ENCODE assay signal across 1 cellular context in the genomic region with DNA sequence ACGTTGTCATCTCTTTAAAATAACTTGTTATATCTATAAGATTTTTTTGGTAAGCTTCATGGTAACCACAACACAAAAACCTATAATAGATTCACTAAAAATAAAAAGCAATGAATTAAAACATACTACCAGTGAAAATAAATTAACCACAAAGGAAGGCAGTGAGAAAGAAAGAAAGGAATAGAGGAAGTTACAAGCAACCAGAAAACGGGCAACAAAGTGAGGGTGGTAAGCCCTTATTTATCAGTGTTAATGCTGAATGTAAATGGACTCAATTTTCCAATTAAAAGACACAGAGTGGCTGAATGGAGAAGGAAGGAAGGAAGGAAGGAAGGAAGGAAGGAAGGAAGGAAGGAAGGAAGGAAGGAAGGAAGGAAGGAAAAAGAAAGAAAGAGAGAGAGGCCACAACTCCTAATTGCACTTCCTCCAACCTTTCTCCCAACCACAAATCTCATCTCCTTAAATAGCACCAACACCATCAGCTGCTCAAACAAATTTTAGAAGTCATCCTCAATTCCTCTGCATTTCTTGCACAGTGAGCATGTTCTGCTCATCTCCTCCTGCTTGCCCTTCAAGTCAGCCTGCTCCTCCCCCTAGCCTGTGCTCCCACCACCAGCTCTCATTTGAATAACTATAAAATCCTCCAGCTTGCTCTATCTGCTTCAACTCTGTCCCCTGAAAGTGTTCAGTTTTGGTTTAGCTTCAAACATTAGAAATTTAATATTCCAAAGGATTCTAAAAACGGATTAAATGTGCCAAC.
TF ChIP-seq lines count a peak whose summit lies in the region.

No MANE protein-coding gene starts in this region.

TF ChIP-seq in GM23338, 12 proteins besides CTCF, POLR2A, EP300 and RAD21 (continued from another document):
- TF ChIP-seq, protein P1, sequence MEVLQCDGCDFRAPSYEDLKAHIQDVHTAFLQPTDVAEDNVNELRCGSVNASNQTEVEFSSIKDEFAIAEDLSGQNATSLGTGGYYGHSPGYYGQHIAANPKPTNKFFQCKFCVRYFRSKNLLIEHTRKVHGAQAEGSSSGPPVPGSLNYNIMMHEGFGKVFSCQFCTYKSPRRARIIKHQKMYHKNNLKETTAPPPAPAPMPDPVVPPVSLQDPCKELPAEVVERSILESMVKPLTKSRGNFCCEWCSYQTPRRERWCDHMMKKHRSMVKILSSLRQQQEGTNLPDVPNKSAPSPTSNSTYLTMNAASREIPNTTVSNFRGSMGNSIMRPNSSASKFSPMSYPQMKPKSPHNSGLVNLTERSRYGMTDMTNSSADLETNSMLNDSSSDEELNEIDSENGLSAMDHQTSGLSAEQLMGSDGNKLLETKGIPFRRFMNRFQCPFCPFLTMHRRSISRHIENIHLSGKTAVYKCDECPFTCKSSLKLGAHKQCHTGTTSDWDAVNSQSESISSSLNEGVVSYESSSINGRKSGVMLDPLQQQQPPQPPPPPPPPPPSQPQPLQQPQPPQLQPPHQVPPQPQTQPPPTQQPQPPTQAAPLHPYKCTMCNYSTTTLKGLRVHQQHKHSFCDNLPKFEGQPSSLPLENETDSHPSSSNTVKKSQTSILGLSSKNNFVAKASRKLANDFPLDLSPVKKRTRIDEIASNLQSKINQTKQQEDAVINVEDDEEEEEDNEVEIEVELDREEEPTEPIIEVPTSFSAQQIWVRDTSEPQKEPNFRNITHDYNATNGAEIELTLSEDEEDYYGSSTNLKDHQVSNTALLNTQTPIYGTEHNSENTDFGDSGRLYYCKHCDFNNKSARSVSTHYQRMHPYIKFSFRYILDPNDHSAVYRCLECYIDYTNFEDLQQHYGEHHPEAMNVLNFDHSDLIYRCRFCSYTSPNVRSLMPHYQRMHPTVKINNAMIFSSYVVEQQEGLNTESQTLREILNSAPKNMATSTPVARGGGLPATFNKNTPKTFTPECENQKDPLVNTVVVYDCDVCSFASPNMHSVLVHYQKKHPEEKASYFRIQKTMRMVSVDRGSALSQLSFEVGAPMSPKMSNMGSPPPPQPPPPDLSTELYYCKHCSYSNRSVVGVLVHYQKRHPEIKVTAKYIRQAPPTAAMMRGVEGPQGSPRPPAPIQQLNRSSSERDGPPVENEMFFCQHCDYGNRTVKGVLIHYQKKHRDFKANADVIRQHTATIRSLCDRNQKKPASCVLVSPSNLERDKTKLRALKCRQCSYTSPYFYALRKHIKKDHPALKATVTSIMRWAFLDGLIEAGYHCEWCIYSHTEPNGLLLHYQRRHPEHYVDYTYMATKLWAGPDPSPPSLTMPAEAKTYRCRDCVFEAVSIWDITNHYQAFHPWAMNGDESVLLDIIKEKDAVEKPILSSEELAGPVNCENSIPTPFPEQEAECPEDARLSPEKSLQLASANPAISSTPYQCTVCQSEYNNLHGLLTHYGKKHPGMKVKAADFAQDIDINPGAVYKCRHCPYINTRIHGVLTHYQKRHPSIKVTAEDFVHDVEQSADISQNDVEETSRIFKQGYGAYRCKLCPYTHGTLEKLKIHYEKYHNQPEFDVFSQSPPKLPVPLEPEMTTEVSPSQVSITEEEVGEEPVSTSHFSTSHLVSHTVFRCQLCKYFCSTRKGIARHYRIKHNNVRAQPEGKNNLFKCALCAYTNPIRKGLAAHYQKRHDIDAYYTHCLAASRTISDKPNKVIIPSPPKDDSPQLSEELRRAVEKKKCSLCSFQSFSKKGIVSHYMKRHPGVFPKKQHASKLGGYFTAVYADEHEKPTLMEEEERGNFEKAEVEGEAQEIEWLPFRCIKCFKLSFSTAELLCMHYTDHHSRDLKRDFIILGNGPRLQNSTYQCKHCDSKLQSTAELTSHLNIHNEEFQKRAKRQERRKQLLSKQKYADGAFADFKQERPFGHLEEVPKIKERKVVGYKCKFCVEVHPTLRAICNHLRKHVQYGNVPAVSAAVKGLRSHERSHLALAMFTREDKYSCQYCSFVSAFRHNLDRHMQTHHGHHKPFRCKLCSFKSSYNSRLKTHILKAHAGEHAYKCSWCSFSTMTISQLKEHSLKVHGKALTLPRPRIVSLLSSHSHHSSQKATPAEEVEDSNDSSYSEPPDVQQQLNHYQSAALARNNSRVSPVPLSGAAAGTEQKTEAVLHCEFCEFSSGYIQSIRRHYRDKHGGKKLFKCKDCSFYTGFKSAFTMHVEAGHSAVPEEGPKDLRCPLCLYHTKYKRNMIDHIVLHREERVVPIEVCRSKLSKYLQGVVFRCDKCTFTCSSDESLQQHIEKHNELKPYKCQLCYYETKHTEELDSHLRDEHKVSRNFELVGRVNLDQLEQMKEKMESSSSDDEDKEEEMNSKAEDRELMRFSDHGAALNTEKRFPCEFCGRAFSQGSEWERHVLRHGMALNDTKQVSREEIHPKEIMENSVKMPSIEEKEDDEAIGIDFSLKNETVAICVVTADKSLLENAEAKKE (CRISPR knock-in tag; IDR thresholded peaks at IDR 0.05), result no peak
- no peak for TF ChIP-seq CREB1 (CRISPR knock-in tag; IDR thresholded peaks at IDR 0.05; ENCODE audit: low read depth)
- TF ChIP-seq ZNF331 (CRISPR knock-in tag; IDR thresholded peaks at IDR 0.05; ENCODE audit: low read depth), result no peak
- TF ChIP-seq STAT1 (IDR thresholded peaks at IDR 0.05; ENCODE audit: unreplicated experiment), result no peak
- TF ChIP-seq, protein P2, sequence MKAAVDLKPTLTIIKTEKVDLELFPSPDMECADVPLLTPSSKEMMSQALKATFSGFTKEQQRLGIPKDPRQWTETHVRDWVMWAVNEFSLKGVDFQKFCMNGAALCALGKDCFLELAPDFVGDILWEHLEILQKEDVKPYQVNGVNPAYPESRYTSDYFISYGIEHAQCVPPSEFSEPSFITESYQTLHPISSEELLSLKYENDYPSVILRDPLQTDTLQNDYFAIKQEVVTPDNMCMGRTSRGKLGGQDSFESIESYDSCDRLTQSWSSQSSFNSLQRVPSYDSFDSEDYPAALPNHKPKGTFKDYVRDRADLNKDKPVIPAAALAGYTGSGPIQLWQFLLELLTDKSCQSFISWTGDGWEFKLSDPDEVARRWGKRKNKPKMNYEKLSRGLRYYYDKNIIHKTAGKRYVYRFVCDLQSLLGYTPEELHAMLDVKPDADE (IDR thresholded peaks at IDR 0.05), result no peak
- no peak for TF ChIP-seq NANOG (IDR thresholded peaks at IDR 0.05; ENCODE audit: borderline replicate concordance)
- TF ChIP-seq POLR2AphosphoS5 (IDR thresholded peaks at IDR 0.05; ENCODE audit: low read depth), result no peak
- TF ChIP-seq EZH2phosphoT487 (IDR thresholded peaks at IDR 0.05; ENCODE audit: unreplicated experiment), result no peak
- TF ChIP-seq JUNB (IDR thresholded peaks at IDR 0.05; ENCODE audit: unreplicated experiment), result no peak
- TF ChIP-seq ZNF114 (CRISPR knock-in tag; IDR thresholded peaks at IDR 0.05), result no peak
